ENCODE assay signal across 36 cellular contexts in the genomic region with DNA sequence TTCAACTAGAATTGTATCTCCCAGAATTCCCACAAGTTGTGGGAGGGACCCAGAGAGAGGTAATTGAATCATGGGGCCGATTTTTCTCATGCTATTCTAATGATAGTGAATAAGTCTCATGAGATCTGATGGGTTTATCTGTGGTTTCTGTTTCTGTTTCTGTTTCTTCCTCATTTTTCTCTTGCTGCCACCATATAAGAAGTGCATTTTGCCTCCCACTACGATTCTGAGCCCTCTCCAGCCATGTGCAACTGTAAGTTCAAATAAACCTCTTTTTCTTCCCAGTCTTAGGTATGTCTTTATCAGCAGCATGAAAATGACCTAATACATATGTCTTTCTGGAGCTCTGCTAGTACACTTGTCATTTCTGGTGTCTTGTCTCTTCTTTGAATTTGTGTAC. TPM values are rescaled to one million over a fixed set of nuclear protein-coding genes. Genes with fewer than 3 reads are reported as not detected.
"Had no signal": no experiment of that assay in that cellular context is flagged by ENCODE, and none has a peak within 500 bp of the region (broad histone marks: within the 10 kb centered on the region; RNA-seq: fewer than 3 reads in every experiment).

No MANE protein-coding gene starts in this region.

- ATAC-seq: left colon; left lung; lower lobe of right lung; natural killer cell; right lobe of liver; stimulated activated memory B cell treated with anti-CD40 and anti-IgM and Interleukin-4, amounts not matched to agents 10 μg/mL and 1 μg/mL and 100 μg/mL, for 72 hours; stimulated activated naive CD8-positive, alpha-beta T cell treated with anti-CD3 and anti-CD28 coated beads, Interleukin-15, amount 100 ng/mL, for 72 hours had no signal

- H3K27me3 ChIP-seq: left lung, neural progenitor cell, ovary, right atrium auricular region, right lobe of liver, tibial nerve, uterus had no signal

- H3K4me1 ChIP-seq: left lung, lower lobe of right lung, neural progenitor cell, right atrium auricular region, right lobe of liver, tibial nerve, uterus had no signal

- H2AFZ ChIP-seq: neural progenitor cell had no signal

- DNase-seq: immature natural killer cell; kidney; left colon; left lung; lower lobe of right lung; mammary epithelial cell; mesendoderm; naive B cell; natural killer cell; nephron progenitor cell; ovary; right lobe of liver; stimulated activated CD4-positive, alpha-beta T cell treated with anti-CD3 and anti-CD28 coated beads, Interleukin-1b, Interleukin-23, amount 100 ng/mL, for 48 hours; stimulated activated CD4-positive, alpha-beta T cell treated with anti-CD3 and anti-CD28 coated beads, Interleukin-2, amount 100 ng/mL, for 48 hours; stimulated activated CD4-positive, alpha-beta T cell treated with anti-CD3 and anti-CD28 coated beads, Interleukin-4, amount 100 ng/mL, for 4 hours; stimulated activated CD8-positive, alpha-beta memory T cell treated with anti-CD3 and anti-CD28 coated beads, Interleukin-4, amount 100 ng/mL, for 48 hours; stimulated activated naive CD4-positive, alpha-beta T cell treated with Interleukin-2 at 50 U/mL for 16 hours; stimulated activated naive CD8-positive, alpha-beta T cell treated with anti-CD3 and anti-CD28 coated beads, Interleukin-15, amount 100 ng/mL, for 72 hours; substantia nigra; uterus had no signal

- H3K4me3 ChIP-seq: left lung, lower lobe of right lung, neural progenitor cell, ovary, right atrium auricular region, right lobe of liver, smooth muscle cell, tibial nerve, uterus had no signal

- H3K36me3 ChIP-seq: left lung, lower lobe of right lung, neural progenitor cell, ovary, right atrium auricular region, right lobe of liver, tibial nerve, uterus had no signal

- H3K27ac ChIP-seq: left lung, lower lobe of right lung, neural progenitor cell, ovary, right atrium auricular region, right lobe of liver, tibial nerve, uterus had no signal

- H3K9me3 ChIP-seq: left lung, lower lobe of right lung, ovary, right lobe of liver, tibial nerve, uterus had no signal

- H3K4me2 ChIP-seq: neural progenitor cell, smooth muscle cell had no signal

- H3K9ac ChIP-seq: neural progenitor cell had no signal

RNA-seq across cellular contexts. Expression of a gene that starts 22.1 kb away (rescaled TPM):
- total RNA-seq: kidney, left colon, left lung, liver, lower lobe of right lung, mammary epithelial cell, mesothelial cell of epicardium, mononuclear cell, natural killer cell, omental fat pad, ovary, progenitor cell of endocrine pancreas, pulmonary artery endothelial cell, renal cortical epithelial cell, right atrium auricular region, right lobe of liver, skeletal muscle tissue, smooth muscle cell, temporal lobe, tibial nerve, ureter, uterus had no signal
- polyA plus RNA-seq: immature natural killer cell, liver, mammary epithelial cell, ovary, thymus had no signal
